9 cellular contexts compared by ENCODE assay signal in the genomic region with DNA sequence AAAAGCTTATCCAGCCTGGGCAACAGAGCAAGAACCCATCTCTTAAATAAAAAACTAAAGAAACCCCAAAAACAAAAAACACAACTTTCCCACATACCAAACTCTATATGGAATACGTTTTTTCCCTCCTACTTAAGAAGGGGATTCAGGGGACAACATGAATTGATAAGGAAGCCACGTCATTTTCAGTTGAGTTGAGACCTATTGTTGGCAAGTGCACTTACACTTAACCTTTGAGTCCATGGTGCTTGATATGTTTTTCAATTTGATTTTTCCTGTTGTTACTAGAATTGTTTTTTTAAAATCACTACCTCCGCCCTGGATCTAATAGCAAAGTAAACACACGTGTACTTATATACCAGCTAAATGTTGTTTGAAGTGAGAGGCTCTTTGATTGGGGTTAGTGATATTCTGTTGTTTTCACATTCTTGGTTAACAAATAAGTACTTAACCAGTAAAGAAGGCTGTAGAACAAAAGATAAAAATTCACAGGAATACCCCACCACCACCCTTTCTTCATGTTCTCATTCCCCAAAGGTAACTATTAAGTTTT. TPM values are rescaled to one million over a fixed set of nuclear protein-coding genes. Genes with fewer than 3 reads are reported as not detected.
A peak's percentile ranks its signal among the peaks of the same experiment; 100 is the strongest.
DNase-seq lines count a peak whose midpoint lies in the region; ATAC-seq, FAIRE-seq and TF ChIP-seq lines count a peak whose summit lies in the region.
"Had no signal": no experiment of that assay in that cellular context is flagged by ENCODE, and none has a peak within 500 bp of the region (broad histone marks: within the 10 kb centered on the region; RNA-seq: fewer than 3 reads in every experiment).

No MANE protein-coding gene starts in this region.

- H3K4me3 Mint-ChIP-seq in MCF 10A (ENCODE audit: unreplicated experiment) = peak overlapping the region; percentile 94
- H3K4me3 Mint-ChIP-seq in activated CD8-positive, alpha-beta T cell treated with anti-CD3 and anti-CD28 coated beads, Interleukin-2, amount 10 ng/mL, durations not matched to agents 7 days and 5 days = peak overlapping the region; percentile 95

- TF ChIP-seq POLR2A in breast epithelium (IDR thresholded peaks at IDR 0.05) = no peak
- TF ChIP-seq POLR2A in HepG2 (IDR thresholded peaks at IDR 0.05; ENCODE audit: insufficient read depth in 1 of 2, low read depth in 2 of 2, low read length in 2 of 2) = no peak
- no peak for TF ChIP-seq POLR2A in transverse colon (IDR thresholded peaks at IDR 0.05)

- no peaks in the 10 kb centered on the region for H3K9me3 ChIP-seq in breast epithelium
- H3K9me3 ChIP-seq in HepG2 (ENCODE audit: low read length) = no peaks in the 10 kb centered on the region
- no peaks in the 10 kb centered on the region for H3K9me3 ChIP-seq in transverse colon

- TF ChIP-seq CTCF in MCF 10A (IDR thresholded peaks at IDR 0.05; ENCODE audit: unreplicated experiment) (no peak), breast epithelium (IDR thresholded peaks at IDR 0.05) (no peak), HepG2 (CRISPR knock-in tag; IDR thresholded peaks at IDR 0.05) (no peak), transverse colon (IDR thresholded peaks at IDR 0.05) (no peak)

- no peak for DNase-seq in MCF 10A (ENCODE audit: unreplicated experiment)
- no peak for DNase-seq in breast epithelium (ENCODE audit: low spot score in 2 of 2)
- DNase-seq in activated CD8-positive, alpha-beta T cell treated with anti-CD3 and anti-CD28 coated beads, Interleukin-2, amount 10 ng/mL, durations not matched to agents 7 days and 5 days = no peak
- peak; percentile 26 for DNase-seq in HepG2 (ENCODE audit: low spot score)
- no peak for DNase-seq in transverse colon
- no peak for DNase-seq in nucleus accumbens (lab: John Stamatoyannopoulos, UW)
- no peak for DNase-seq in NCI-H345 treated with DMSO at 0.1 percent for 48 hours (lab: John Stamatoyannopoulos, UW; ENCODE audit: unreplicated experiment)
- no peak for DNase-seq in frontal cortex (ENCODE audit: low spot score in 2 of 2)
- DNase-seq: NCI-H446 treated with DMSO at 0.1 percent for 48 hours had no signal

- no peak for ATAC-seq in activated CD8-positive, alpha-beta T cell treated with anti-CD3 and anti-CD28 coated beads, Interleukin-2, amount 10 ng/mL, durations not matched to agents 7 days and 5 days
- ATAC-seq in HepG2 = no peak

- peak overlapping the region; percentile 98 for H3K27ac Mint-ChIP-seq in MCF 10A (ENCODE audit: low read depth, unreplicated experiment)
- H3K27ac Mint-ChIP-seq in activated CD8-positive, alpha-beta T cell treated with anti-CD3 and anti-CD28 coated beads, Interleukin-2, amount 10 ng/mL, durations not matched to agents 7 days and 5 days = peak overlapping the region; percentile 5

- intact Hi-C loops in MCF 10A (cut with micrococcal nuclease) (loop anchor here (2.0 to 5.0 kb wide), 2 partner anchors 164 to 357 kb away; a partner anchor contains a TSS), breast epithelium (cut with DNase I; ENCODE audit: low total_unique reads) (no loop called here), HepG2 (cut with micrococcal nuclease; ENCODE audit: unreplicated experiment) (loop anchor here (5.0 to 10.0 kb wide), 3 partner anchors 247 to 757 kb away; a partner anchor contains a TSS), transverse colon (cut with DNase I; ENCODE audit: low total_unique reads) (no loop called here)

- no peak for TF ChIP-seq EP300 in HepG2 (IDR thresholded peaks at IDR 0.05; ENCODE audit: low read depth in 2 of 2, low read length in 2 of 2)
- no peak for TF ChIP-seq EP300 in HepG2 (CRISPR knock-in tag; IDR thresholded peaks at IDR 0.05; ENCODE audit: borderline replicate concordance)
- no peak for TF ChIP-seq EP300 in transverse colon (IDR thresholded peaks at IDR 0.05; ENCODE audit: low read depth)

- POLR2A ChIA-PET in MCF 10A (lab: Yijun Ruan, JAX) = interaction anchor here (0.7 to 4.6 kb wide), 13 partner anchors 12 to 356 kb away, joined by 3 to 104 read pairs (median 5); a partner anchor contains a TSS
- POLR2A ChIA-PET in activated CD8-positive, alpha-beta T cell treated with anti-CD3 and anti-CD28 coated beads, Interleukin-2, amount 10 ng/mL, durations not matched to agents 7 days and 5 days (lab: Charles Lee) = no interaction called here
- POLR2A ChIA-PET in HepG2 (lab: Yijun Ruan, JAX) = interaction anchor here (2.0 to 3.4 kb wide), 3 partner anchors 10 to 356 kb away, joined by 5 to 21 read pairs (median 19); a partner anchor contains a TSS

- H3K4me3 ChIP-seq in breast epithelium = peak overlapping the region in 1 of 3 donors; percentile 92
- peak overlapping the region in 1 of 3 experiments; percentile 3; a peak in 2 of 6 replicates for H3K4me3 ChIP-seq in HepG2 (replicated peaks in 1 of 3; ENCODE audit: insufficient read depth in 1 of 3, low read depth in 2 of 3, low read length in 3 of 3)
- H3K4me3 ChIP-seq in transverse colon = peak overlapping the region in 3 of 4 donors; percentile 85 to 90 (median 85)

- no peak for TF ChIP-seq RAD21 in HepG2 (CRISPR knock-in tag; IDR thresholded peaks at IDR 0.05)

- in situ Hi-C loops in HepG2 (cut with HindIII; ENCODE audit: extremely low pct_ligation_motif_present, low pct_unique_long_range_greater_than_20kb) = loop anchor here (5.0 kb wide), 1 partner anchor 66 kb away; a partner anchor contains a TSS
- in situ Hi-C loops in transverse colon (cut with MboI; ENCODE audit: low pct_ligation_motif_present in 1 of 4, low pct_unique_long_range_greater_than_20kb in 1 of 4, low sequenced_read_pairs in 3 of 4) = no loop called here

- peaks cover 19% of the 10 kb centered on the region for H3K79me2 ChIP-seq in HepG2 (ENCODE audit: insufficient read depth, low read length)

- H3K4me1 Mint-ChIP-seq in MCF 10A (ENCODE audit: insufficient read depth, unreplicated experiment) = peaks cover 24% of the 10 kb centered on the region
- H3K4me1 Mint-ChIP-seq in activated CD8-positive, alpha-beta T cell treated with anti-CD3 and anti-CD28 coated beads, Interleukin-2, amount 10 ng/mL, durations not matched to agents 7 days and 5 days (ENCODE audit: low read depth) = peaks cover 36% of the 10 kb centered on the region

- CTCF ChIA-PET in MCF 10A (lab: Yijun Ruan, JAX) = interaction anchor here (0.7 to 2.3 kb wide), 4 partner anchors 66 to 377 kb away, joined by 3 to 11 read pairs (median 4); no protein-coding TSS in a partner anchor
- CTCF ChIA-PET in activated CD8-positive, alpha-beta T cell treated with anti-CD3 and anti-CD28 coated beads, Interleukin-2, amount 10 ng/mL, durations not matched to agents 7 days and 5 days (lab: Charles Lee) = interaction anchor here (1.8 kb wide), 1 partner anchor 64 kb away, joined by 4 read pairs; no protein-coding TSS in a partner anchor
- CTCF ChIA-PET in HepG2 (lab: Yijun Ruan, JAX; ENCODE audit: low intra/inter-chr PET ratio, low total read pairs) = no interaction called here

- peak overlapping the region; percentile 96 for H3K4me2 ChIP-seq in HepG2 (ENCODE audit: low read depth, low read length)

- no peaks in the 10 kb centered on the region for H3K9me3 Mint-ChIP-seq in MCF 10A (ENCODE audit: unreplicated experiment)
- no peaks in the 10 kb centered on the region for H3K9me3 Mint-ChIP-seq in activated CD8-positive, alpha-beta T cell treated with anti-CD3 and anti-CD28 coated beads, Interleukin-2, amount 10 ng/mL, durations not matched to agents 7 days and 5 days (ENCODE audit: insufficient read depth)

- peak overlapping the region; percentile 4; the same call in 1 of the 2 replicates for H3K9ac ChIP-seq in HepG2 (ENCODE audit: insufficient read depth, low read depth, low read length)

- H3K27me3 ChIP-seq in breast epithelium (no peaks in the 10 kb centered on the region), HepG2 (ENCODE audit: control insufficient read depth in 1 of 2, insufficient read depth in 2 of 2, low read length in 2 of 2) (no peaks in the 10 kb centered on the region; a peak in 1 of 5 replicates), transverse colon (no peaks in the 10 kb centered on the region)

- BruUV-seq in MCF 10A (replicated peaks; lab: Mats Ljungman, UMichigan) (no TSS peak), HepG2 (replicated peaks; lab: Mats Ljungman, UMichigan) (no TSS peak)

- no peak for FAIRE-seq in HepG2 (lab: Jason Lieb, UNC)
- no peak for FAIRE-seq in frontal cortex (lab: Jason Lieb, UNC)

- no peaks in the 10 kb centered on the region for H4K20me1 ChIP-seq in HepG2 (ENCODE audit: insufficient read depth, low read length)

- H3K27ac ChIP-seq in breast epithelium = no peak overlapping the region
- no peak overlapping the region for H3K27ac ChIP-seq in HepG2 (ENCODE audit: extremely low read length, insufficient read depth, low read length)
- peak overlapping the region; percentile 98 to 100 (median 98) for H3K27ac ChIP-seq in transverse colon

- H3K36me3 ChIP-seq in breast epithelium = no peaks in the 10 kb centered on the region
- H3K36me3 ChIP-seq in HepG2 (replicated peaks in 1 of 2; ENCODE audit: control insufficient read depth in 1 of 2, insufficient read depth in 2 of 2, low read length in 2 of 2) = peaks cover 0 to 4% of the 10 kb centered on the region in 2 experiments; a peak in 1 of 5 replicates
- H3K36me3 ChIP-seq in transverse colon = peaks cover 0 to 8% (median 0%) of the 10 kb centered on the region in 4 donors

- H2AFZ ChIP-seq in HepG2 (ENCODE audit: low read length) = no peak overlapping the region

- peaks cover 28% of the 10 kb centered on the region for H3K36me3 Mint-ChIP-seq in MCF 10A (ENCODE audit: insufficient read depth, unreplicated experiment)
- H3K36me3 Mint-ChIP-seq in activated CD8-positive, alpha-beta T cell treated with anti-CD3 and anti-CD28 coated beads, Interleukin-2, amount 10 ng/mL, durations not matched to agents 7 days and 5 days (ENCODE audit: low read depth) = peaks cover 26% of the 10 kb centered on the region

- peaks cover 0 to 4% of the 10 kb centered on the region in 2 donors for H3K4me1 ChIP-seq in breast epithelium
- peaks cover 62% of the 10 kb centered on the region for H3K4me1 ChIP-seq in HepG2 (ENCODE audit: insufficient read depth, low read length)
- H3K4me1 ChIP-seq in transverse colon = peaks cover 7 to 67% (median 49%) of the 10 kb centered on the region in 4 donors

- WGBS in HepG2 (ENCODE audit: low lambda C conversion rate) = 72% methylated on average over 4 of the region's 4 CpGs
- 35 to 57% methylated on average over 4 of the region's 4 CpGs for WGBS in transverse colon (ENCODE audit: low coverage in 1 of 2), 2 donors

- H3K27me3 Mint-ChIP-seq in MCF 10A (ENCODE audit: insufficient read depth, unreplicated experiment) = no peaks in the 10 kb centered on the region
- no peaks in the 10 kb centered on the region for H3K27me3 Mint-ChIP-seq in activated CD8-positive, alpha-beta T cell treated with anti-CD3 and anti-CD28 coated beads, Interleukin-2, amount 10 ng/mL, durations not matched to agents 7 days and 5 days (ENCODE audit: low read depth)

RNA-seq across cellular contexts. Expression of a gene that starts 2.0 kb away (rescaled TPM):
- total RNA-seq in MCF 10A (2022) (73.9 and 74.6 TPM in 2 replicates), breast epithelium (10 to 100 TPM; 34.4 to 54.0 (median 47.2) TPM), HepG2 (2016; rRNA removed; fragmentation: Illumina TruSeq; extraction: Trizol) (116 and 119 TPM in 2 replicates), transverse colon (100 to 1,000 TPM in 2 of 4 donors, 10 to 100 TPM in 2; 35.4 to 166 (median 120) TPM), frontal cortex (44.8 TPM)
- total RNA-seq in activated CD8-positive, alpha-beta T cell treated with anti-CD3 and anti-CD28 coated beads, Interleukin-2, amount 10 ng/mL, durations not matched to agents 7 days and 5 days = 10 to 100 TPM; 40.5 to 41.5 TPM
- 259 and 291 TPM in 2 replicates for total RNA-seq in HepG2 (2016; cell fraction: cytosol; rRNA removed; fragmentation: Illumina TruSeq; extraction: Trizol; ENCODE audit: low read depth)
- total RNA-seq in HepG2 (2016; cell fraction: insoluble cytoplasmic fraction; rRNA removed; fragmentation: Illumina TruSeq; extraction: Trizol) = 102 and 128 TPM in 2 replicates
- 219 and 242 TPM in 2 replicates for total RNA-seq in HepG2 (2016; cell fraction: membrane; rRNA removed; fragmentation: Illumina TruSeq; extraction: Trizol)
- 53.1 and 62.5 TPM in 2 replicates for total RNA-seq in HepG2 (2016; cell fraction: nucleus; rRNA removed; fragmentation: Illumina TruSeq; extraction: Trizol)
- polyA plus RNA-seq in HepG2 (2011; rRNA removed) = 69.0 and 72.9 TPM in 2 replicates
- 43.1 and 47.2 TPM in 2 replicates for polyA plus RNA-seq in HepG2 (2011; cell fraction: cytosol; rRNA removed)
- polyA plus RNA-seq in HepG2 (2011; cell fraction: nucleus; rRNA removed) = 20.3 and 24.8 TPM in 2 replicates
- polyA plus RNA-seq in HepG2 (2012) = 70.8 and 90.1 TPM in 2 replicates
- 323 and 351 TPM in 2 replicates for polyA plus RNA-seq in HepG2 (2016; cell fraction: cytosol; fragmentation: Illumina TruSeq; extraction: Trizol; ENCODE audit: low read depth)
- polyA plus RNA-seq in HepG2 (2016; cell fraction: insoluble cytoplasmic fraction; fragmentation: Illumina TruSeq; extraction: Trizol; ENCODE audit: low read depth) = 125 and 131 TPM in 2 replicates
- polyA plus RNA-seq in HepG2 (2016; cell fraction: membrane; fragmentation: Illumina TruSeq; extraction: Trizol; ENCODE audit: low read depth) = 209 and 229 TPM in 2 replicates
- polyA plus RNA-seq in HepG2 (2016; cell fraction: nucleus; fragmentation: Illumina TruSeq; extraction: Trizol; ENCODE audit: insufficient read depth, low read depth) = 115 and 136 TPM in 2 replicates
- 20.6 and 34.4 TPM in 2 replicates for polyA minus RNA-seq in HepG2 (2011; rRNA and poly(A)+ RNA removed; ENCODE audit: low replicate concordance)
- polyA minus RNA-seq in HepG2 (2011; cell fraction: cytosol; rRNA and poly(A)+ RNA removed) = 25.4 and 27.2 TPM in 2 replicates
- 36.1 and 40.7 TPM in 2 replicates for polyA minus RNA-seq in HepG2 (2011; cell fraction: nucleus; rRNA and poly(A)+ RNA removed)

Comparison
In these comparisons a context has a peak if more than half of its experiments do, and no peak if none do; other contexts are left out.
1. intact Hi-C loops: an anchor here in MCF 10A (2.0 to 5.0 kb wide) and HepG2 (5.0 to 10.0 kb wide); none called in breast epithelium and transverse colon.
2. H3K27ac ChIP-seq: peak in transverse colon (4 of 4); none in breast epithelium (0 of 2) and HepG2 (single experiment).